Comparison of ENCODE assay signal across 8 cellular contexts in the genomic region with DNA sequence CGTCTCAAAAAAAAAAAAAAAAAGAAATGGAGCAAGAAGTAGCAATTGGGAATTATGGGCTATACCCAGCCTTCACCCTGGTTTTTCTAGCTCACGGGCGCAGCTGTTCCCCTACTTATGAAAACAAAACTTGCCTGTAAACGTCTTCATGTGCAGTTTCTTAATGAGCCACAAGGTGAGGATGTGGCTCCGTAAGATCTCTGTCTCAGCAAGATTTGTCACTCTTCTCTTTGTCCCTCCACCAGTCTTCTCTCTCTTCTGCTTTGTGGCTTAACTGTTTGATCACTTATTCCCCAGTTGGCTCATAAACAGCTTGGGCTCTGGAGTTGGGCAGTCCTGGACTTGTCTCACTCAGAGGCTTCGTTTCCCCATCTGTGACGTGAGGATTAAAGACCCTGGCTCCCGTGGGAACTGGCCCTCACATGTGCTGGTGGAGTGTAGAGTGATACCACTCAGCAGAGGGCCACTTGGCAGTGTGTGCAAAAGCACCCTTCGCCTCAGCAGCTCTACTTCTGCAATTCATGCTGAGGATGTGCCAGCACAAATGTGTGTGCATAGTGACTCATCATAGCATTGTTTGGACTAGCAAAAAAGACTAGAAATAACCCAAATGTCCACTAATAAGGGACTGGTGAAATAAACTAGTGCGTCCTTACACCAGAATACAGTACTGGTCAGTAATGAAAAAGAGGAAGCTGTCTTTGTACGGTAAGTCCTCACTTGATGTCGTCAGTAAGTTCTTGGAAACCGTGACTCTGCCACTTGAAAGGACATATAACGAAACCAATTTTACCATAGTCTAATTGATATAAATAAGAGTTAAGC. TPM values are rescaled to one million over a fixed set of nuclear protein-coding genes. Genes with fewer than 3 reads are reported as not detected.
DNase-seq lines count a peak whose midpoint lies in the region; ATAC-seq and TF ChIP-seq lines count a peak whose summit lies in the region.

No MANE protein-coding gene starts in this region.

- H3K36me3 ChIP-seq in OCI-LY1 (ENCODE audit: insufficient read depth, low read length), result no peaks in the 10 kb centered on the region
- H3K36me3 ChIP-seq in left ventricle myocardium inferior, result peaks cover 6% of the 10 kb centered on the region
- H3K36me3 ChIP-seq in psoas muscle (ENCODE audit: insufficient read depth in 1 of 2, low read depth in 1 of 2), result peaks cover 0 to 9% of the 10 kb centered on the region in 2 donors

- WGBS in adipose tissue, 3 donors, result 14 to 43% (median 23%) methylated on average over 14 of the region's 14 CpGs
- WGBS in psoas muscle, 3 donors, result 7 to 19% (median 8%) methylated on average over 14 of the region's 14 CpGs

- DNase-seq in Daoy (ENCODE audit: low read depth) (peak; percentile 77), left ventricle myocardium inferior (peak; percentile 58), psoas muscle (peak; percentile 78 to 87), OCI-M2 (lab: John Stamatoyannopoulos, UW; ENCODE audit: unreplicated experiment) (no peak)

- H3K4me3 ChIP-seq in OCI-LY1 (ENCODE audit: low read depth, low read length, poor library complexity, severe bottlenecking) (no peak overlapping the region), left ventricle myocardium inferior (no peak overlapping the region), psoas muscle (peak overlapping the region; percentile 47)

- intact Hi-C loops in left ventricle myocardium inferior (cut with micrococcal nuclease) (no loop called here), psoas muscle (cut with DNase I) (loop anchor here (1.0 to 10.0 kb wide), 6 partner anchors 122 to 507 kb away; partner anchors contain the start of genes SPRED2 (in 2 of the 2) and ACTR2 (in 1 of the 2))

- no peaks in the 10 kb centered on the region for H3F3A ChIP-seq in OCI-LY1 (ENCODE audit: insufficient read depth, low read length)

- ATAC-seq in GM19455 (IDR thresholded peaks at IDR 0.05; ENCODE audit: unreplicated experiment), result peak; percentile 74
- ATAC-seq in HG03457 (IDR thresholded peaks at IDR 0.05; ENCODE audit: unreplicated experiment), result peak; percentile 69
- ATAC-seq in psoas muscle, result peak; percentile 61 to 73 (median 68)

- TF ChIP-seq CTCF in OCI-LY1 (IDR thresholded peaks at IDR 0.05; ENCODE audit: low read length), result peak; percentile 88
- TF ChIP-seq CTCF in left ventricle myocardium inferior (IDR thresholded peaks at IDR 0.05; ENCODE audit: borderline replicate concordance), result peak; percentile 75
- TF ChIP-seq CTCF in psoas muscle (IDR thresholded peaks at IDR 0.05), result peak; percentile 84

- no peaks in the 10 kb centered on the region for H3K9me2 ChIP-seq in OCI-LY1 (ENCODE audit: low read depth, low read length)

- H3K79me2 ChIP-seq in OCI-LY1 (ENCODE audit: insufficient read depth, low read length), result no peaks in the 10 kb centered on the region

- peak overlapping the region; percentile 38 for H3K4me2 ChIP-seq in OCI-LY1 (ENCODE audit: low read length)

- H3K27me3 ChIP-seq in OCI-LY1 (ENCODE audit: insufficient read depth, low read length), result no peaks in the 10 kb centered on the region
- H3K27me3 ChIP-seq in left ventricle myocardium inferior (ENCODE audit: low read depth), result no peaks in the 10 kb centered on the region
- H3K27me3 ChIP-seq in psoas muscle (ENCODE audit: insufficient read depth in 3 of 3, low read length in 2 of 3), result no peaks in the 10 kb centered on the region

- no peak overlapping the region for H3K9ac ChIP-seq in OCI-LY1 (ENCODE audit: low read length)

- H3K9me3 ChIP-seq in OCI-LY1 (ENCODE audit: low read length) (no peaks in the 10 kb centered on the region), left ventricle myocardium inferior (replicated peaks) (no peaks in the 10 kb centered on the region), psoas muscle (no peaks in the 10 kb centered on the region)

- no peaks in the 10 kb centered on the region for H4K20me1 ChIP-seq in OCI-LY1 (ENCODE audit: insufficient read depth, low read length)

- H3K4me1 ChIP-seq in OCI-LY1 (ENCODE audit: insufficient read depth, low read length, severe bottlenecking) (peaks cover 30% of the 10 kb centered on the region), left ventricle myocardium inferior (peaks cover 96% of the 10 kb centered on the region), psoas muscle (peaks cover 95% of the 10 kb centered on the region)

- H2AFZ ChIP-seq in OCI-LY1 (ENCODE audit: low read length), result no peak overlapping the region

- H3K27ac ChIP-seq in OCI-LY1 (ENCODE audit: low read depth, low read length, poor library complexity, severe bottlenecking), result peak overlapping the region; percentile 66
- peak overlapping the region; percentile 29 for H3K27ac ChIP-seq in adipose tissue (ENCODE audit: low read depth, low read length)
- peak overlapping the region; percentile 42 for H3K27ac ChIP-seq in left ventricle myocardium inferior (replicated peaks)
- H3K27ac ChIP-seq in psoas muscle, result peak overlapping the region; percentile 94

RNA-seq across cellular contexts. Expression of gene CEP68, which starts 8.7 kb away (rescaled TPM):
- 3.7 and 4.5 TPM in 2 replicates for total RNA-seq in Daoy (2014; rRNA removed; shearing (Covaris generic))
- polyA plus RNA-seq in adipose tissue, result 10 to 100 TPM in 2 of 3 donors, 1 to 10 TPM in 1; 5.0 to 17.2 (median 10.4) TPM
- total RNA-seq in left ventricle myocardium inferior, result 20.2 TPM
- total RNA-seq in psoas muscle, result 10 to 100 TPM; 28.2 to 63.3 (median 38.9) TPM
- 10 to 100 TPM in 2 of 3 donors, 1 to 10 TPM in 1; 7.3 to 17.5 (median 17.3) TPM for polyA plus RNA-seq in psoas muscle

Comparison
In these comparisons a context has a peak if more than half of its experiments do, and no peak if none do; other contexts are left out.
1. H3K27ac ChIP-seq: peak in every context shown above with its lines; median percentile 94 in psoas muscle; 66 in OCI-LY1; 42 in left ventricle myocardium inferior; 29 in adipose tissue.